19 cellular contexts compared by ENCODE assay signal in the genomic region with DNA sequence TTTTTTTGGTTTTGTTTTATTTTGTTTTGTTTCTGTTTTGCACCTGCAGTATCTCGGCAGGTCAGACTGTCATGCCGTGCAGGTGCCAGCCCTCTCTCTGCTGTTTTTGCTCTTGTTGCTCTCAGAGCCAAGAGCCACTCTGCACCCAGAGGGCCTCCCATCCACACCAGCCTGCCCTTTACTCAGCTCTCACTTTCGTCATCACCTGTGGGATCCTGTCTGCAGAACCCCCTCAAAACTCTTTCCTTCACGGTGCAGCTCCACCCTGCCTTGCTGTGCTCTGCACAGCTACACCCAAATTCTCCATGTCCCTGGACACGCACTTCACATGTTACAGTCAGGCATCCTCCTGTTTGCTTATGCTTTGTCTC. TPM values are rescaled to one million over a fixed set of nuclear protein-coding genes. Genes with fewer than 3 reads are reported as not detected.
A peak's percentile ranks its signal among the peaks of the same experiment; 100 is the strongest.
DNase-seq lines count a peak whose midpoint lies in the region; ATAC-seq and TF ChIP-seq lines count a peak whose summit lies in the region.
"Had no signal": no experiment of that assay in that cellular context is flagged by ENCODE, and none has a peak within 500 bp of the region (broad histone marks: within the 10 kb centered on the region; RNA-seq: fewer than 3 reads in every experiment).

No MANE protein-coding gene starts in this region.

- peak overlapping the region; percentile 74 for H3K4me2 ChIP-seq in KMS-11

- peak overlapping the region; percentile 48 for H3K4me3 Mint-ChIP-seq in endothelial cell (ENCODE audit: unreplicated experiment)
- no peak overlapping the region for H3K4me3 Mint-ChIP-seq in stimulated activated naive B cell treated with anti-CD40 and anti-IgM and Interleukin-4, amounts not matched to agents 10 μg/mL and 1 μg/mL and 100 μg/mL, for 72 hours
- H3K4me3 Mint-ChIP-seq: CD8-positive, alpha-beta memory T cell; mesothelial cell of epicardium; T-helper 1 cell treated with Interleukin-12 subunit alpha and Interleukin-12 subunit beta and Interleukin-4 antibody, amounts not matched to agents 30 μg/mL and 1 μg/mL, for 36 hours; WTC11 had no signal

- no peaks in the 10 kb centered on the region for H3K36me3 ChIP-seq in KMS-11 (ENCODE audit: insufficient read depth)

- no peak overlapping the region for H3K4me3 ChIP-seq in KMS-11 (IDR thresholded peaks at IDR 0.05; ENCODE audit: insufficient read depth, low read depth, low read length)

- no peaks in the 10 kb centered on the region for H4K20me1 ChIP-seq in KMS-11 (ENCODE audit: insufficient read depth)

- intact Hi-C loops in sciatic nerve (cut with DNase I), result no loop called here

- peaks cover 12% of the 10 kb centered on the region for H3K27me3 Mint-ChIP-seq in endothelial cell (ENCODE audit: unreplicated experiment)
- H3K27me3 Mint-ChIP-seq in stimulated activated naive B cell treated with anti-CD40 and anti-IgM and Interleukin-4, amounts not matched to agents 10 μg/mL and 1 μg/mL and 100 μg/mL, for 72 hours, result no peaks in the 10 kb centered on the region

- no peak for TF ChIP-seq CTCF in KMS-11 (conservative IDR thresholded peaks at IDR 0.05; ENCODE audit: low read depth, low read length)
- TF ChIP-seq CTCF in endothelial cell (IDR thresholded peaks at IDR 0.05; ENCODE audit: unreplicated experiment), result no peak

- peak overlapping the region; percentile 60 for H3K27ac ChIP-seq in KMS-11
- H3K27ac ChIP-seq: epithelial cell of prostate had no signal

- H2AFZ ChIP-seq in KMS-11 (ENCODE audit: low read depth), result peak overlapping the region; percentile 41; the same call in 1 of the 2 replicates

- peaks cover 33% of the 10 kb centered on the region for H3K4me1 Mint-ChIP-seq in endothelial cell (ENCODE audit: unreplicated experiment)
- H3K4me1 Mint-ChIP-seq in stimulated activated naive B cell treated with anti-CD40 and anti-IgM and Interleukin-4, amounts not matched to agents 10 μg/mL and 1 μg/mL and 100 μg/mL, for 72 hours, result peaks cover 0 to 4% of the 10 kb centered on the region in 2 donors
- H3K4me1 Mint-ChIP-seq: CD8-positive, alpha-beta memory T cell; mesothelial cell of epicardium; WTC11 had no signal

- DNase-seq in endothelial cell (ENCODE audit: low spot score), result no peak
- DNase-seq in sciatic nerve (ENCODE audit: low spot score), result peak; percentile 21
- no peak for DNase-seq in T-helper 9 cell
- no peak for DNase-seq in stimulated activated naive B cell treated with anti-CD40 and anti-IgM and Interleukin-4, amounts not matched to agents 10 μg/mL and 1 μg/mL and 100 μg/mL, for 72 hours
- DNase-seq: activated effector memory CD4-positive, alpha-beta T cell treated with Interleukin-2 at 50 U/mL for 16 hours; amygdala; CD8-positive, alpha-beta memory T cell; glutamatergic neuron; KG1; NCI-H2227 treated with DMSO at 0.1 percent for 48 hours; nucleus accumbens; SHP77; small intestine had no signal

- H3K27ac Mint-ChIP-seq in endothelial cell (ENCODE audit: unreplicated experiment), result peak overlapping the region; percentile 2
- no peak overlapping the region for H3K27ac Mint-ChIP-seq in stimulated activated naive B cell treated with anti-CD40 and anti-IgM and Interleukin-4, amounts not matched to agents 10 μg/mL and 1 μg/mL and 100 μg/mL, for 72 hours
- H3K27ac Mint-ChIP-seq: CD8-positive, alpha-beta memory T cell; mesothelial cell of epicardium had no signal

- no peaks in the 10 kb centered on the region for H3K27me3 ChIP-seq in KMS-11 (ENCODE audit: insufficient read depth, low read depth)

- H3K9me3 Mint-ChIP-seq in endothelial cell (ENCODE audit: unreplicated experiment), result no peaks in the 10 kb centered on the region
- no peaks in the 10 kb centered on the region for H3K9me3 Mint-ChIP-seq in stimulated activated naive B cell treated with anti-CD40 and anti-IgM and Interleukin-4, amounts not matched to agents 10 μg/mL and 1 μg/mL and 100 μg/mL, for 72 hours
- H3K9me3 Mint-ChIP-seq: CD8-positive, alpha-beta memory T cell; mesothelial cell of epicardium; T-helper 1 cell treated with Interleukin-12 subunit alpha and Interleukin-12 subunit beta and Interleukin-4 antibody, amounts not matched to agents 30 μg/mL and 1 μg/mL, for 36 hours; WTC11 had no signal

- H3K4me1 ChIP-seq in KMS-11 (ENCODE audit: low read depth, poor library complexity, severe bottlenecking), result peaks cover 51% of the 10 kb centered on the region

- H3K79me2 ChIP-seq in KMS-11 (ENCODE audit: insufficient read depth, low read depth), result no peaks in the 10 kb centered on the region

- H3K36me3 Mint-ChIP-seq in endothelial cell (ENCODE audit: low read depth, unreplicated experiment), result no peaks in the 10 kb centered on the region
- H3K36me3 Mint-ChIP-seq in stimulated activated naive B cell treated with anti-CD40 and anti-IgM and Interleukin-4, amounts not matched to agents 10 μg/mL and 1 μg/mL and 100 μg/mL, for 72 hours, result peaks cover 13 to 25% of the 10 kb centered on the region in 2 donors
- H3K36me3 Mint-ChIP-seq: CD8-positive, alpha-beta memory T cell; mesothelial cell of epicardium; WTC11 had no signal

- no peak for ATAC-seq in sciatic nerve
- no peak for ATAC-seq in HG03460 (IDR thresholded peaks at IDR 0.05; ENCODE audit: unreplicated experiment)
- ATAC-seq in stimulated activated naive B cell treated with anti-CD40 and anti-IgM and Interleukin-4, amounts not matched to agents 10 μg/mL and 1 μg/mL and 100 μg/mL, for 72 hours (replicated peaks), result no peak
- ATAC-seq: WTC11 had no signal

- H3K9ac ChIP-seq in KMS-11, result peak overlapping the region; percentile 31; the same call in 1 of the 2 replicates

RNA-seq across cellular contexts. Expression of gene AOC3, which starts 2.6 kb away (rescaled TPM):
- total RNA-seq in endothelial cell (ENCODE audit: unreplicated experiment) (36.5 TPM), sciatic nerve (61.7 TPM)

RNA-seq across cellular contexts. Expression of gene AOC2, which starts 9.2 kb away (rescaled TPM):
- total RNA-seq in endothelial cell (ENCODE audit: unreplicated experiment) (6.2 TPM), sciatic nerve (1.6 TPM)

RNA-seq across cellular contexts. Expression of gene PSME3, which starts 20.4 kb away (rescaled TPM):
- total RNA-seq in endothelial cell (ENCODE audit: unreplicated experiment) (128 TPM), sciatic nerve (54.5 TPM)

RNA-seq across cellular contexts. Expression of gene BECN1, which starts 29.5 kb away (rescaled TPM):
- total RNA-seq in endothelial cell (ENCODE audit: unreplicated experiment), result 66.4 TPM
- 80.9 TPM for total RNA-seq in sciatic nerve

RNA-seq across cellular contexts. Expression of gene G6PC1, which starts 47.0 kb away (rescaled TPM):
- total RNA-seq in endothelial cell (ENCODE audit: unreplicated experiment) (not detected), sciatic nerve (not detected)
- total RNA-seq: CD8-positive, alpha-beta memory T cell; mesothelial cell of epicardium; WTC11 had no signal
